ENCODE assay signal across 9 cellular contexts in the genomic region with DNA sequence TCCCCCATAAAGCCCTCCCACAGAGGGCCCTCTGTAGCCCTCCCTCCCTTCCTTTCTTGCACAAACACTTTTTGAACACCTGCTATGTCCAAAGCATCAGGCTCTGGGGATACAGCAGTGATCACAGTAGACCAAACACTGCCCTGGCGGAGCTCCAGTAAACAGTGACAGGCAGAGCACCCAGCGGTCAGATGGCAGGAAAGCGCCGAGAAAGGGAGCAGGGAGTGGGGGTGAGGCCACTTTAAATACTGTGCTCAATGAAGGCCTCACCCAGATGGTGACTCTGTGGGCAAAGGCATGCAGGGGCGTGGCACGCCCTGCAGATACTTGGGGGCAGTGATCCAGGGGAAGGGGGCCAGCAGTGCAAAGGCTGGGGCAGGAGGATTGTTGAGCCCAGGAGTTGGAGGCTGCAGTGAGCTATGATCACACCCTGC. TPM values are rescaled to one million over a fixed set of nuclear protein-coding genes. Genes with fewer than 3 reads are reported as not detected.
A peak's percentile ranks its signal among the peaks of the same experiment; 100 is the strongest.
DNase-seq lines count a peak whose midpoint lies in the region; ATAC-seq, FAIRE-seq and TF ChIP-seq lines count a peak whose summit lies in the region.
"Had no signal": no experiment of that assay in that cellular context is flagged by ENCODE, and none has a peak within 500 bp of the region (broad histone marks: within the 10 kb centered on the region; RNA-seq: fewer than 3 reads in every experiment).

No MANE protein-coding gene starts in this region.

- H3K4me1 Mint-ChIP-seq in immature natural killer cell, result peaks cover 44 to 45% of the 10 kb centered on the region in 2 donors

- no peaks in the 10 kb centered on the region for H3K9me3 Mint-ChIP-seq in immature natural killer cell

- intact Hi-C loops in right cardiac atrium (cut with DNase I) (no loop called here), left ventricle myocardium superior (cut with micrococcal nuclease) (no loop called here), aorta (cut with DNase I) (no loop called here)

- ATAC-seq in right cardiac atrium (peak; percentile 1 to 3), left ventricle myocardium superior (no peak), aorta (ENCODE audit: low FRiP score) (no peak), GM21381 (IDR thresholded peaks at IDR 0.05; ENCODE audit: unreplicated experiment) (no peak)

- no peaks in the 10 kb centered on the region for H3K27me3 Mint-ChIP-seq in immature natural killer cell (ENCODE audit: low read depth in 3 of 3)

- DNase-seq in right cardiac atrium (peak in 2 of 3 donors; percentile 49 to 62), left ventricle myocardium superior (no peak), OCI-M1 (lab: John Stamatoyannopoulos, UW) (peak; percentile 38), immature natural killer cell (no peak), aorta (peak; percentile 39 to 51), midbrain (lab: John Stamatoyannopoulos, UW) (no peak), D721Med (ENCODE audit: insufficient read length, low spot score) (no peak)
- DNase-seq: stimulated activated CD4-positive, alpha-beta T cell treated with anti-CD3 and anti-CD28 coated beads, Interleukin-2, amount 100 ng/mL, for 48 hours had no signal

- H3K27ac ChIP-seq in right cardiac atrium (ENCODE audit: low read length) (peak overlapping the region; percentile 43), aorta (ENCODE audit: low read depth in 1 of 2, low read length in 2 of 2) (no peak overlapping the region)

- peak overlapping the region in 5 of 6 donors; percentile 40 to 81 (median 67) for H3K27ac Mint-ChIP-seq in immature natural killer cell

- peak overlapping the region; percentile 8 for H3K4me3 ChIP-seq in right cardiac atrium (ENCODE audit: low read length)
- no peak overlapping the region for H3K4me3 ChIP-seq in aorta (ENCODE audit: low read length in 2 of 2)

- H3K36me3 ChIP-seq in aorta (ENCODE audit: control insufficient read depth in 1 of 2, insufficient read depth in 2 of 2, low read length in 1 of 2), result no peaks in the 10 kb centered on the region

- no peaks in the 10 kb centered on the region for H3K9me3 ChIP-seq in right cardiac atrium (ENCODE audit: control insufficient read depth, low read length)
- no peaks in the 10 kb centered on the region for H3K9me3 ChIP-seq in aorta (ENCODE audit: control insufficient read depth, low read length)

- no peak overlapping the region for H3K4me3 Mint-ChIP-seq in immature natural killer cell

- TF ChIP-seq CTCF in D721Med (IDR thresholded peaks at IDR 0.05; ENCODE audit: insufficient read depth, missing control alignments), result no peak

- WGBS in right cardiac atrium, result 42% methylated on average over 6 of the region's 6 CpGs
- WGBS in aorta, 2 donors, result 70 to 73% methylated on average over 6 of the region's 6 CpGs

- no peaks in the 10 kb centered on the region for H3K27me3 ChIP-seq in right cardiac atrium (ENCODE audit: control insufficient read depth, insufficient read depth)
- no peaks in the 10 kb centered on the region for H3K27me3 ChIP-seq in aorta (ENCODE audit: control insufficient read depth in 1 of 2, insufficient read depth in 2 of 2, low read length in 1 of 2)

- H3K4me1 ChIP-seq in right cardiac atrium (ENCODE audit: control insufficient read depth, insufficient read depth, low read length) (peaks cover 11% of the 10 kb centered on the region), aorta (ENCODE audit: control insufficient read depth in 1 of 2, insufficient read depth in 2 of 2, low read length in 2 of 2) (no peaks in the 10 kb centered on the region)

- FAIRE-seq in D721Med (lab: Jason Lieb, UNC), result no peak

- H3K36me3 Mint-ChIP-seq in immature natural killer cell, result peaks cover 5 to 24% (median 11%) of the 10 kb centered on the region in 3 donors

RNA-seq across cellular contexts. Expression of a gene that starts 7.6 kb away (rescaled TPM):
- total RNA-seq in right cardiac atrium (under 1 TPM in 3 of 4 donors, not detected in 1; 0.11 to 0.25 (median 0.15) TPM), left ventricle myocardium superior (0.20 TPM), aorta (under 1 TPM; 0.62 to 0.84 TPM)
- polyA plus RNA-seq in right cardiac atrium (0.45 TPM), immature natural killer cell (1 to 10 TPM; 5.0 to 6.8 (median 5.5) TPM), aorta (under 1 TPM in 1 of 2 donors, not detected in 1; 0.10 TPM)

RNA-seq across cellular contexts. Expression of a gene that starts 14.7 kb away (rescaled TPM):
- total RNA-seq in right cardiac atrium (10 to 100 TPM; 17.6 to 31.7 (median 26.3) TPM), left ventricle myocardium superior (30.6 TPM), aorta (10 to 100 TPM; 24.9 to 36.0 TPM)
- polyA plus RNA-seq in right cardiac atrium (50.3 TPM), immature natural killer cell (100 to 1,000 TPM; 327 to 535 (median 329) TPM), aorta (1 to 10 TPM; 3.9 to 9.7 TPM)

RNA-seq across cellular contexts. Expression of a gene that starts 33.0 kb away (rescaled TPM):
- 1 to 10 TPM; 1.7 to 5.8 (median 3.0) TPM for total RNA-seq in right cardiac atrium
- 1.6 TPM for polyA plus RNA-seq in right cardiac atrium
- total RNA-seq in left ventricle myocardium superior, result 0.32 TPM
- under 1 TPM in 1 of 3 donors, not detected in 2; 0.02 TPM for polyA plus RNA-seq in immature natural killer cell
- total RNA-seq in aorta, result 1 to 10 TPM; 1.5 to 3.2 TPM
- under 1 TPM in 1 of 2 donors, not detected in 1; 0.03 TPM for polyA plus RNA-seq in aorta

Comparison
In these comparisons a context has a peak if more than half of its experiments do, and no peak if none do; other contexts are left out.
1. ATAC-seq: peak in right cardiac atrium (2 of 2); none in left ventricle myocardium superior (single experiment), aorta (single experiment) and GM21381 (single experiment).
2. DNase-seq: peak in right cardiac atrium (2 of 3), OCI-M1 (single experiment) and aorta (2 of 2); none in left ventricle myocardium superior (single experiment), immature natural killer cell (0 of 3), midbrain (single experiment) and D721Med (single experiment).